8 cellular contexts compared by ENCODE assay signal in genomic region chr12:7995266-7995963, GRCh38. TPM values are rescaled to one million over a fixed set of nuclear protein-coding genes. Genes with fewer than 3 reads are reported as not detected.
DNase-seq lines count a peak whose midpoint lies in the region; ATAC-seq and TF ChIP-seq lines count a peak whose summit lies in the region.

No MANE protein-coding gene starts in this region.

- H3K27me3 ChIP-seq in BE2C (no peaks in the 10 kb centered on the region), liver (ENCODE audit: control insufficient read depth in 4 of 4, insufficient read depth in 4 of 4, low read length in 3 of 4) (no peaks in the 10 kb centered on the region)

- no peak overlapping the region for H3K27ac ChIP-seq in liver (ENCODE audit: low read depth in 1 of 2, low read length in 2 of 2)

- peak; percentile 83 for TF ChIP-seq CTCF in BE2C (IDR thresholded peaks at IDR 0.05; ENCODE audit: low read depth, low read length)
- peak; percentile 72 for TF ChIP-seq CTCF in liver (IDR thresholded peaks at IDR 0.05; ENCODE audit: low read depth, low read length, missing input control)

- WGBS in liver = 45% methylated on average over 9 of the region's 9 CpGs

- H3K4me3 ChIP-seq in BE2C (ENCODE audit: low read depth, low read length) (no peak overlapping the region), liver (ENCODE audit: low read depth in 1 of 3, low read length in 3 of 3) (no peak overlapping the region)

- no peaks in the 10 kb centered on the region for H3K9me3 ChIP-seq in BE2C
- H3K9me3 ChIP-seq in liver (ENCODE audit: control insufficient read depth in 4 of 4, low read length in 3 of 4) = peaks cover 0 to 3% (median 0%) of the 10 kb centered on the region in 4 donors

- peak; percentile 99 for ATAC-seq in GM19025 (IDR thresholded peaks at IDR 0.05; ENCODE audit: low read depth, unreplicated experiment)
- peak; percentile 99 for ATAC-seq in HG03159 (IDR thresholded peaks at IDR 0.05; ENCODE audit: unreplicated experiment)
- peak; percentile 96 to 97 for ATAC-seq in activated CD4-positive, CD25-positive, alpha-beta regulatory T cell treated with anti-CD3 and anti-CD28 coated beads, Interleukin-2, amount 50 U/mL, for 24 hours

- H3K4me1 ChIP-seq in BE2C (no peaks in the 10 kb centered on the region), liver (ENCODE audit: control insufficient read depth in 4 of 4, insufficient read depth in 4 of 4, low read length in 3 of 4) (no peaks in the 10 kb centered on the region)

- no peak overlapping the region for H3K9ac ChIP-seq in liver (ENCODE audit: low read depth in 1 of 2, low read length in 2 of 2)

- DNase-seq in BE2C (peak; percentile 68), NCI-H2227 (lab: John Stamatoyannopoulos, UW; ENCODE audit: unreplicated experiment) (peak; percentile 76), cerebellar nuclear complex (lab: John Stamatoyannopoulos, UW) (peak; percentile 13 to 71)
- DNase-seq in stimulated activated CD4-positive, alpha-beta T cell treated with anti-CD3 and anti-CD28 coated beads, Interleukin-4, amount 100 ng/mL, for 4 hours = peak; percentile 73 to 93

- TF ChIP-seq RAD21 in liver (IDR thresholded peaks at IDR 0.05) = peak; percentile 89

- H3K36me3 ChIP-seq in BE2C (no peaks in the 10 kb centered on the region), liver (ENCODE audit: control insufficient read depth in 4 of 4, insufficient read depth in 3 of 4, low read depth in 1 of 4, low read length in 3 of 4) (no peaks in the 10 kb centered on the region)

TF ChIP-seq in liver, 16 proteins besides CTCF, POLR2A, EP300 and RAD21:
- TF ChIP-seq FOXA1 (IDR thresholded peaks at IDR 0.05) (no peak), HNF4A (conservative IDR thresholded peaks at IDR 0.05) (no peak), ATF3 (IDR thresholded peaks at IDR 0.05) (no peak), JUND (IDR thresholded peaks at IDR 0.05) (no peak), GABPA (IDR thresholded peaks at IDR 0.05 in 1 of 2, conservative IDR thresholded peaks at IDR 0.05 in 1 of 2) (no peak), TAF1 (conservative IDR thresholded peaks at IDR 0.05) (no peak), SP1 (IDR thresholded peaks at IDR 0.05) (no peak), NR2F2 (IDR thresholded peaks at IDR 0.05) (no peak), MAX (IDR thresholded peaks at IDR 0.05) (no peak), FOXA2 (IDR thresholded peaks at IDR 0.05) (no peak), RXRA (IDR thresholded peaks at IDR 0.05) (no peak), YY1 (IDR thresholded peaks at IDR 0.05) (no peak), EGR1 (IDR thresholded peaks at IDR 0.05; ENCODE audit: low read depth in 2 of 2) (no peak), REST (IDR thresholded peaks at IDR 0.05) (no peak), HNF4G (IDR thresholded peaks at IDR 0.05) (no peak)
- TF ChIP-seq, protein P1, sequence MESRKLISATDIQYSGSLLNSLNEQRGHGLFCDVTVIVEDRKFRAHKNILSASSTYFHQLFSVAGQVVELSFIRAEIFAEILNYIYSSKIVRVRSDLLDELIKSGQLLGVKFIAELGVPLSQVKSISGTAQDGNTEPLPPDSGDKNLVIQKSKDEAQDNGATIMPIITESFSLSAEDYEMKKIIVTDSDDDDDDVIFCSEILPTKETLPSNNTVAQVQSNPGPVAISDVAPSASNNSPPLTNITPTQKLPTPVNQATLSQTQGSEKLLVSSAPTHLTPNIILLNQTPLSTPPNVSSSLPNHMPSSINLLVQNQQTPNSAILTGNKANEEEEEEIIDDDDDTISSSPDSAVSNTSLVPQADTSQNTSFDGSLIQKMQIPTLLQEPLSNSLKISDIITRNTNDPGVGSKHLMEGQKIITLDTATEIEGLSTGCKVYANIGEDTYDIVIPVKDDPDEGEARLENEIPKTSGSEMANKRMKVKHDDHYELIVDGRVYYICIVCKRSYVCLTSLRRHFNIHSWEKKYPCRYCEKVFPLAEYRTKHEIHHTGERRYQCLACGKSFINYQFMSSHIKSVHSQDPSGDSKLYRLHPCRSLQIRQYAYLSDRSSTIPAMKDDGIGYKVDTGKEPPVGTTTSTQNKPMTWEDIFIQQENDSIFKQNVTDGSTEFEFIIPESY (IDR thresholded peaks at IDR 0.05) = no peak

RNA-seq across cellular contexts. Expression of gene FOXJ2, which starts 37.1 kb away (rescaled TPM):
- polyA plus RNA-seq in BE2C (2012; ENCODE audit: insufficient read depth, insufficient read length, low read depth) = 7.6 TPM
- total RNA-seq in liver = 1 to 10 TPM; 4.1 to 9.2 TPM
- 1 to 10 TPM; 2.3 to 3.3 TPM for polyA plus RNA-seq in liver

RNA-seq across cellular contexts. Expression of gene SLC2A3, which starts 59.4 kb away (rescaled TPM):
- 3.7 TPM for polyA plus RNA-seq in BE2C (2012; ENCODE audit: insufficient read depth, insufficient read length, low read depth)
- 10 to 100 TPM; 10.9 to 20.6 TPM for total RNA-seq in liver
- polyA plus RNA-seq in liver = 1 to 10 TPM; 2.1 to 3.2 TPM
